In genomic region chr22:32999039-32999861, GRCh38 we compare ENCODE assay signal across 18 cellular contexts. TPM values are rescaled to one million over a fixed set of nuclear protein-coding genes. Genes with fewer than 3 reads are reported as not detected.
DNase-seq lines count a peak whose midpoint lies in the region; ATAC-seq and TF ChIP-seq lines count a peak whose summit lies in the region.
"Had no signal": no experiment of that assay in that cellular context is flagged by ENCODE, and none has a peak within 500 bp of the region (broad histone marks: within the 10 kb centered on the region; RNA-seq: fewer than 3 reads in every experiment).

No MANE protein-coding gene starts in this region.

- H3K4me1 Mint-ChIP-seq in osteocyte (ENCODE audit: unreplicated experiment): no peaks in the 10 kb centered on the region

- no peaks in the 10 kb centered on the region for H3K9me3 Mint-ChIP-seq in osteocyte (ENCODE audit: unreplicated experiment)
- H3K9me3 Mint-ChIP-seq: CD4-positive, alpha-beta T cell had no signal

- no peak overlapping the region for H3K27ac Mint-ChIP-seq in osteocyte (ENCODE audit: unreplicated experiment)
- H3K27ac Mint-ChIP-seq: CD4-positive, alpha-beta T cell had no signal

- H3K36me3 ChIP-seq in BLaER1: no peaks in the 10 kb centered on the region

- H3K9ac ChIP-seq in BLaER1: no peak overlapping the region

- H3K4me3 ChIP-seq in BLaER1 (no peak overlapping the region), fibroblast of pulmonary artery (replicated peaks; ENCODE audit: low read depth, low read length) (no peak overlapping the region)
- H3K4me3 ChIP-seq: SK-N-MC had no signal

- POLR2A ChIA-PET in RWPE1 (lab: Yijun Ruan, JAX; ENCODE audit: low non-redundant PET): no interaction called here

- no peak overlapping the region for H3K4me3 Mint-ChIP-seq in osteocyte (ENCODE audit: unreplicated experiment)
- H3K4me3 Mint-ChIP-seq: CD4-positive, alpha-beta T cell; H9 had no signal

- DNase-seq in RWPE1 (ENCODE audit: low spot score) (no peak), fibroblast of pulmonary artery (ENCODE audit: low read depth) (peak; percentile 10), osteocyte (ENCODE audit: extremely low spot score, unreplicated experiment) (peak; percentile 59), NCI-H526 treated with DMSO at 0.1 percent for 48 hours (lab: John Stamatoyannopoulos, UW) (no peak), G401 (ENCODE audit: low spot score) (no peak)
- DNase-seq: CD4-positive, alpha-beta T cell; EL; H9; MV-4-11; NCI-H1417; NCI-H1930; NCI-H2171 treated with DMSO at 0.1 percent for 48 hours; NCI-H446 treated with DMSO at 0.1 percent for 48 hours; NCI-H748 treated with DMSO at 0.1 percent for 48 hours; PC-3 had no signal

- no peaks in the 10 kb centered on the region for H3K36me3 Mint-ChIP-seq in osteocyte (ENCODE audit: unreplicated experiment)

- no peak for ATAC-seq in GM21526 (IDR thresholded peaks at IDR 0.05; ENCODE audit: low FRiP score, unreplicated experiment)
- ATAC-seq: PC-3 had no signal

- no peaks in the 10 kb centered on the region for H3K27me3 ChIP-seq in BLaER1

- in situ Hi-C loops in G401 (cut with HindIII; ENCODE audit: low sequenced_read_pairs): no loop called here

- peaks cover 13% of the 10 kb centered on the region for H3K27me3 Mint-ChIP-seq in osteocyte (ENCODE audit: unreplicated experiment)

- TF ChIP-seq CTCF in RWPE1 (conservative IDR thresholded peaks at IDR 0.05; ENCODE audit: low read depth) (no peak), fibroblast of pulmonary artery (IDR thresholded peaks at IDR 0.05; ENCODE audit: low read length, missing control alignments) (no peak), osteocyte (IDR thresholded peaks at IDR 0.05) (no peak)

- H3K27ac ChIP-seq in BLaER1 (no peak overlapping the region), RWPE1 (peak overlapping the region; percentile 51)
- H3K27ac ChIP-seq: SK-N-MC had no signal

- no peaks in the 10 kb centered on the region for H4K20me1 ChIP-seq in BLaER1

- H3K4me2 ChIP-seq in BLaER1: peak overlapping the region; percentile 86

- H3K4me1 ChIP-seq in BLaER1: peaks cover 24% of the 10 kb centered on the region

- peaks cover 12% of the 10 kb centered on the region for H3K9me3 ChIP-seq in BLaER1

- CTCF ChIA-PET in RWPE1 (lab: Yijun Ruan, JAX): interaction anchor here (1.9 kb wide), 1 partner anchor 470 kb away, joined by 8 read pairs; no protein-coding TSS in a partner anchor

RNA-seq across cellular contexts. Expression of gene SYN3, which starts 58.9 kb away (rescaled TPM):
- not detected in 2 replicates for total RNA-seq in osteocyte
- not detected in 2 replicates for total RNA-seq in G401 (2014; rRNA removed; shearing (Covaris generic))
- total RNA-seq: CD4-positive, alpha-beta T cell; PC-3 had no signal

Comparison
In these comparisons a context has a peak if more than half of its experiments do, and no peak if none do; other contexts are left out.
1. DNase-seq: peak in fibroblast of pulmonary artery (single experiment) and osteocyte (single experiment); none in RWPE1 (single experiment), NCI-H526 treated with DMSO at 0.1 percent for 48 hours (single experiment) and G401 (single experiment).